ENCODE assay signal across 8 cellular contexts in genomic region chr20:52972190-52972937, GRCh38. TPM values are rescaled to one million over a fixed set of nuclear protein-coding genes. Genes with fewer than 3 reads are reported as not detected.
DNase-seq lines count a peak whose midpoint lies in the region; ATAC-seq and TF ChIP-seq lines count a peak whose summit lies in the region.

TSHZ2 (plus strand) TSS chr20:52972358; CDS start chr20:52973294, 936 bp downstream.

- H3K27me3 ChIP-seq in foreskin keratinocyte = no peaks in the 10 kb centered on the region
- no peaks in the 10 kb centered on the region for H3K27me3 ChIP-seq in uterus

- no peaks in the 10 kb centered on the region for H3K36me3 ChIP-seq in uterus

- peak within 1 kb of the TSS; percentile 99 for H3K27ac Mint-ChIP-seq in activated T-helper 1 cell treated with anti-CD3 and anti-CD28 coated beads, Interleukin-12 subunit alpha, Interleukin-12 subunit beta, Interleukin-2, Interleukin-4 antibody, amounts not matched to agents 30 ng/mL and 10 ng/mL and 1 ng/mL, durations not matched to agents 14 hours and 24 hours and 36 hours
- H3K27ac Mint-ChIP-seq in osteocyte (ENCODE audit: unreplicated experiment) = no peak within 1 kb of the TSS

- ATAC-seq in foreskin keratinocyte (peak; percentile 82), HG03280 (IDR thresholded peaks at IDR 0.05; ENCODE audit: unreplicated experiment) (no peak), HG03460 (IDR thresholded peaks at IDR 0.05; ENCODE audit: unreplicated experiment) (no peak)

- H3K4me3 Mint-ChIP-seq in activated T-helper 1 cell treated with anti-CD3 and anti-CD28 coated beads, Interleukin-12 subunit alpha, Interleukin-12 subunit beta, Interleukin-2, Interleukin-4 antibody, amounts not matched to agents 30 ng/mL and 10 ng/mL and 1 ng/mL, durations not matched to agents 14 hours and 24 hours and 36 hours = peak within 1 kb of the TSS; percentile 99
- H3K4me3 Mint-ChIP-seq in osteocyte (ENCODE audit: unreplicated experiment) = peak within 1 kb of the TSS; percentile 71

- TF ChIP-seq CTCF in foreskin keratinocyte (conservative IDR thresholded peaks at IDR 0.05) (no peak), osteocyte (IDR thresholded peaks at IDR 0.05) (no peak), uterus (IDR thresholded peaks at IDR 0.05) (no peak)

- intact Hi-C loops in activated T-helper 1 cell treated with anti-CD3 and anti-CD28 coated beads, Interleukin-12 subunit alpha, Interleukin-12 subunit beta, Interleukin-2, Interleukin-4 antibody, amounts not matched to agents 30 ng/mL and 10 ng/mL and 1 ng/mL, durations not matched to agents 14 hours and 24 hours and 36 hours (cut with micrococcal nuclease) = loop anchor here (10.0 kb wide), 1 partner anchor 942 kb away; no protein-coding TSS in a partner anchor
- intact Hi-C loops in uterus (cut with DNase I; ENCODE audit: low total_unique reads) = no loop called here

- H3K4me1 Mint-ChIP-seq in activated T-helper 1 cell treated with anti-CD3 and anti-CD28 coated beads, Interleukin-12 subunit alpha, Interleukin-12 subunit beta, Interleukin-2, Interleukin-4 antibody, amounts not matched to agents 30 ng/mL and 10 ng/mL and 1 ng/mL, durations not matched to agents 14 hours and 24 hours and 36 hours (ENCODE audit: low read depth) = peaks cover 48% of the 10 kb centered on the region
- H3K4me1 Mint-ChIP-seq in osteocyte (ENCODE audit: unreplicated experiment) = peaks cover 6% of the 10 kb centered on the region

- peak; percentile 42 for DNase-seq in GM04503 (ENCODE audit: low read depth)
- peak; percentile 18 for DNase-seq in NOMO-1 treated with dmso at 0.1 percent for 144 hours (lab: John Stamatoyannopoulos, UW; ENCODE audit: unreplicated experiment)
- peak; percentile 41 for DNase-seq in activated T-helper 1 cell treated with anti-CD3 and anti-CD28 coated beads, Interleukin-12 subunit alpha, Interleukin-12 subunit beta, Interleukin-2, Interleukin-4 antibody, amounts not matched to agents 30 ng/mL and 10 ng/mL and 1 ng/mL, durations not matched to agents 14 hours and 24 hours and 36 hours (ENCODE audit: low spot score)
- peak; percentile 66 to 73 for DNase-seq in foreskin keratinocyte
- DNase-seq in osteocyte (ENCODE audit: extremely low spot score, unreplicated experiment) = no peak
- peak; percentile 50 to 59 for DNase-seq in uterus

- no peak for TF ChIP-seq POLR2A in uterus (IDR thresholded peaks at IDR 0.05)

- H3K4me1 ChIP-seq in foreskin keratinocyte (peaks cover 12% of the 10 kb centered on the region), uterus (no peaks in the 10 kb centered on the region)

- H3K27ac ChIP-seq in foreskin keratinocyte = peak within 1 kb of the TSS; percentile 75
- peak within 1 kb of the TSS; percentile 77 to 82 for H3K27ac ChIP-seq in uterus

- H3K9me3 Mint-ChIP-seq in activated T-helper 1 cell treated with anti-CD3 and anti-CD28 coated beads, Interleukin-12 subunit alpha, Interleukin-12 subunit beta, Interleukin-2, Interleukin-4 antibody, amounts not matched to agents 30 ng/mL and 10 ng/mL and 1 ng/mL, durations not matched to agents 14 hours and 24 hours and 36 hours = no peaks in the 10 kb centered on the region
- H3K9me3 Mint-ChIP-seq in osteocyte (ENCODE audit: unreplicated experiment) = no peaks in the 10 kb centered on the region

- peaks cover 11% of the 10 kb centered on the region for H3K36me3 Mint-ChIP-seq in activated T-helper 1 cell treated with anti-CD3 and anti-CD28 coated beads, Interleukin-12 subunit alpha, Interleukin-12 subunit beta, Interleukin-2, Interleukin-4 antibody, amounts not matched to agents 30 ng/mL and 10 ng/mL and 1 ng/mL, durations not matched to agents 14 hours and 24 hours and 36 hours (ENCODE audit: low read depth)
- no peaks in the 10 kb centered on the region for H3K36me3 Mint-ChIP-seq in osteocyte (ENCODE audit: unreplicated experiment)

- H3K9me3 ChIP-seq in uterus = no peaks in the 10 kb centered on the region

- peaks cover 6% of the 10 kb centered on the region for H3K27me3 Mint-ChIP-seq in activated T-helper 1 cell treated with anti-CD3 and anti-CD28 coated beads, Interleukin-12 subunit alpha, Interleukin-12 subunit beta, Interleukin-2, Interleukin-4 antibody, amounts not matched to agents 30 ng/mL and 10 ng/mL and 1 ng/mL, durations not matched to agents 14 hours and 24 hours and 36 hours (ENCODE audit: insufficient read depth)
- H3K27me3 Mint-ChIP-seq in osteocyte (ENCODE audit: unreplicated experiment) = peaks cover 40% of the 10 kb centered on the region

- peak within 1 kb of the TSS; percentile 48 to 64 for H3K4me3 ChIP-seq in uterus

RNA-seq across cellular contexts. Expression of gene TSHZ2, which starts in this region (rescaled TPM):
- total RNA-seq in activated T-helper 1 cell treated with anti-CD3 and anti-CD28 coated beads, Interleukin-12 subunit alpha, Interleukin-12 subunit beta, Interleukin-2, Interleukin-4 antibody, amounts not matched to agents 30 ng/mL and 10 ng/mL and 1 ng/mL, durations not matched to agents 14 hours and 24 hours and 36 hours = 26.0 and 27.5 TPM in 2 replicates
- total RNA-seq in foreskin keratinocyte = 1.3 and 1.6 TPM in 2 replicates
- polyA plus RNA-seq in foreskin keratinocyte = 0.72 and 0.77 TPM in 2 replicates
- total RNA-seq in osteocyte = not detected in 2 replicates
- 10 to 100 TPM; 22.0 to 50.1 (median 33.1) TPM for total RNA-seq in uterus
